8 cellular contexts compared by ENCODE assay signal in the genomic region with DNA sequence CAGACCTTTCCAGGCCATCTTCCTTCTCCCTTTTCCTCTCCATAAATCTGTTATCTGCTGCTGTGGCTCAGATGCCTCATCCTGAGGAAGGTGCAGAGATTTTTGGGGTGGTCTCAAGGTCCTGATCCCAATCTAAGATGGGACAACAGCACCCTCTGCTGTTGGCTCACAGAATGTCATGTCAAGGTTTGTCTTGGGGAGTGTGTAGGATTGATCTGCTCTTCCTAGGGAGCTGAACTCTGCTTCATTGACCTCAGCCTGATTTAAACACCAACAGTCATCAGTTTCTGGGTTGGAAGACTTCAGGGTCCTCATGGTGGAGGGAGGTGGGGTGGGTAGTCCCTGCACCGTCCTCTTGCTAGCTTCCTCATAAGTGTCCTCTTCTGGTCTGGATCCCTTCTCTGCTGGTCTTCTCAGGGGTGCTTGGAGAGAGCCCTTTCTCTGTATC.
DNase-seq lines count a peak whose midpoint lies in the region; ATAC-seq, FAIRE-seq and TF ChIP-seq lines count a peak whose summit lies in the region.

No MANE protein-coding gene starts in this region.

- ATAC-seq in RWPE2 (ENCODE audit: low read depth) (peak; percentile 56), GM18907 (IDR thresholded peaks at IDR 0.05; ENCODE audit: unreplicated experiment) (no peak)

- H3K27me3 ChIP-seq in RWPE2 (ENCODE audit: insufficient read depth, poor library complexity, severe bottlenecking), result no peaks in the 10 kb centered on the region

- H3K9me3 ChIP-seq in RWPE2 (ENCODE audit: severe bottlenecking), result no peaks in the 10 kb centered on the region

- H3K9me3 Mint-ChIP-seq in CD14-positive monocyte, result no peaks in the 10 kb centered on the region

- peak overlapping the region in 5 of 7 donors; percentile 24 to 84 (median 64) for H3K27ac Mint-ChIP-seq in CD14-positive monocyte

- intact Hi-C loops in CD14-positive monocyte (cut with micrococcal nuclease), result loop anchor here (1.0 to 10.0 kb wide), 3 partner anchors 107 to 437 kb away; no protein-coding TSS in a partner anchor

- FAIRE-seq in urothelium cell line (lab: Jason Lieb, UNC), result no peak

- H3K4me3 Mint-ChIP-seq in CD14-positive monocyte, result no peak overlapping the region

- H3K4me3 ChIP-seq in HFF-Myc (replicated peaks; ENCODE audit: low read depth, low read length) (no peak overlapping the region), RWPE2 (ENCODE audit: severe bottlenecking) (no peak overlapping the region)

- H3K4me1 ChIP-seq in RWPE2 (ENCODE audit: insufficient read depth, poor library complexity, severe bottlenecking), result peaks cover 11% of the 10 kb centered on the region

- peaks cover 7% of the 10 kb centered on the region for H3K4me1 Mint-ChIP-seq in CD14-positive monocyte

- H3K36me3 Mint-ChIP-seq in CD14-positive monocyte, result peaks cover 86 to 96% of the 10 kb centered on the region in 2 donors

- H3K27me3 Mint-ChIP-seq in CD14-positive monocyte (ENCODE audit: low read depth in 3 of 3), result no peaks in the 10 kb centered on the region

- DNase-seq in CD14-positive monocyte (ENCODE audit: low spot score) (no peak), HFF-Myc (ENCODE audit: extremely low read depth, low read depth) (peak; percentile 24), RWPE2 (ENCODE audit: low spot score) (no peak), glomerular visceral epithelial cell (ENCODE audit: extremely low spot score) (peak; percentile 62), pons (ENCODE audit: low spot score) (peak; percentile 79), urothelium cell line (ENCODE audit: low spot score) (peak; percentile 61)
- peak; percentile 11 to 43 (median 38) for DNase-seq in activated naive CD4-positive, alpha-beta T cell (lab: John Stamatoyannopoulos, UW)

- TF ChIP-seq CTCF in CD14-positive monocyte (IDR thresholded peaks at IDR 0.05) (peak; percentile 97), HFF-Myc (IDR thresholded peaks at IDR 0.05; ENCODE audit: low read depth, low read length, missing control alignments) (peak; percentile 78), RWPE2 (IDR thresholded peaks at IDR 0.05; ENCODE audit: poor library complexity, severe bottlenecking) (peak; percentile 87)

- peak overlapping the region; percentile 15 for H3K27ac ChIP-seq in RWPE2 (ENCODE audit: poor library complexity, severe bottlenecking)

- peaks cover 57% of the 10 kb centered on the region for H3K36me3 ChIP-seq in RWPE2 (ENCODE audit: low read depth)

Comparison
In these comparisons a context has a peak if more than half of its experiments do, and no peak if none do; other contexts are left out.
1. DNase-seq: peak in HFF-Myc (single experiment), activated naive CD4-positive, alpha-beta T cell (4 of 4), glomerular visceral epithelial cell (single experiment), pons (single experiment) and urothelium cell line (single experiment); none in CD14-positive monocyte (single experiment) and RWPE2 (single experiment).
2. Peak in every context shown above with its lines, with median percentiles within 50 percentile points of each other: CTCF ChIP-seq.